ENCODE assay signal across 8 cellular contexts in the genomic region with DNA sequence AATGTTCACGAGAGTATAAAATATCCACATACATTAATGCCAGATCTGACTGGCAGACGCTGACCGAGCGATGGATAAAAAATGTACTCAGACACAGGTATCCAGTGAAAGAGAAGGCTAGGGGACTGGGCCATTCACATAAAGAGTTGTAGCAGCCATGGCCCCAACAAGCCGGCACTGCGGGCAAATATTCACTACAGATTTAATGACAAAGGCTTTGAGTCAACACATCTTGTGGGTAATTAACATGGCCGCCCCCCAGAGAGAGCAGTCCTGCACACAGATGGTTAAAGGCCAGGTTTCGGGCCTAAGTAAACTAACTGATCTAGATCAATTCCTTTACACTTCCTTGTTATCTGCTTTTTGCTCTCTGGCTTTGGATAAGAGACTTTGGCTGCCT. TPM values are rescaled to one million over a fixed set of nuclear protein-coding genes. Genes with fewer than 3 reads are reported as not detected.
"Had no signal": no experiment of that assay in that cellular context is flagged by ENCODE, and none has a peak within 500 bp of the region (broad histone marks: within the 10 kb centered on the region; RNA-seq: fewer than 3 reads in every experiment).

No MANE protein-coding gene starts in this region.

RNA-seq across cellular contexts. Expression of a gene that starts 36.3 kb away (rescaled TPM):
- total RNA-seq: OCI-LY7, PC-3, PC-9, Peyer's patch, Right ventricle myocardium inferior, Right ventricle myocardium superior, SJCRH30, SJSA1 had no signal
